ENCODE assay signal across 8 cellular contexts in the genomic region with DNA sequence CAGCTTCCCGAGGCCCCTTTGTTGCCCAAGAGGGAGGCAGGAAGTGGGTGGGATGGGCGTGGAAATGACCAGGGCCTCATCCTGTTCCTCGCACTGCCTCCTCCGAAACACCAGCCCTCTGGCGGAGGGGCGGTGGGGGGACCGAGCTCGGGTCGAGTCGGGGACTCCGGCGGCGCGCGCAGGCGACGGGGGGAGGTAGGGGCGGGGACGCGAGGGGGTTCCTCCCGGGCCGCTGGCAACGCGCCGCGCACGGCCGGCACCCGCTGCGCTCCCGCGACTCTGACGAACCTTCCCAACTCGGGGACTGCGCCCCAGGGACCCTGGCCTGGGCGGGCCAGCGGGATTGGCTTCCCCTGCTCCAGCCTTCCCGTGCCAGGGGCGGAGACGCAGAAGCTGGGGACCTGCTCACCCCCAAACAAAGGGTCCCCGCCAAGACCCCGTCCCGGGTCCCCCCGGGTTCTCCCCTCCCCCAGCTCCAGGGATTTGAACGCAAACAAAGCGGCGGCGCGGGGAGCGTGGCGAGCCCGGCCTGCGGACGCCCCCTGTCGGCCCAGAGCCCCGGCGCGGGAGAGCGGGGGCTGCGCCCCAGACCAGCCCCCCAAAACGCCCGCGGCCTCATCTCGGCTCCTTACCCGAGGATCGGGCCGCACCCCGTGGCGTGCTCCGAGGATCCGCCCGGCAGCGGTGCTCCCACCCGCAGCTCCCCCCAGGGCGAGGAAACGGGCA. TPM values are rescaled to one million over a fixed set of nuclear protein-coding genes. Genes with fewer than 3 reads are reported as not detected.
A peak's percentile ranks its signal among the peaks of the same experiment; 100 is the strongest.
DNase-seq lines count a peak whose midpoint lies in the region; ATAC-seq and TF ChIP-seq lines count a peak whose summit lies in the region.

No MANE protein-coding gene starts in this region.

- H3K4me1 Mint-ChIP-seq in nephron progenitor cell: peaks cover 49% of the 10 kb centered on the region
- peaks cover 18% of the 10 kb centered on the region for H3K4me1 Mint-ChIP-seq in type B pancreatic cell (ENCODE audit: unreplicated experiment)

- H3K9me3 Mint-ChIP-seq in nephron progenitor cell (no peaks in the 10 kb centered on the region), type B pancreatic cell (no peaks in the 10 kb centered on the region)

- H3K27me3 ChIP-seq in HL-60 (ENCODE audit: insufficient read depth, poor library complexity, severe bottlenecking): peaks cover 22% of the 10 kb centered on the region

- ATAC-seq in GM18502 (IDR thresholded peaks at IDR 0.05; ENCODE audit: poor library complexity, unreplicated experiment): peak; percentile 56

- DNase-seq in AG08395 (ENCODE audit: low spot score) (peak; percentile 96), HL-60 (ENCODE audit: low read depth in 1 of 2, low spot score in 1 of 2) (peak; percentile 70 to 77), OCI-M1 (lab: John Stamatoyannopoulos, UW) (peak; percentile 85), foreskin fibroblast (peak; percentile 92 to 97), nephron progenitor cell (peak; percentile 88), type B pancreatic cell (ENCODE audit: extremely low spot score, unreplicated experiment) (peak; percentile 95)
- DNase-seq in activated naive CD4-positive, alpha-beta T cell treated with Interleukin-2 at 50 U/mL for 16 hours: peak; percentile 63

- H3K27me3 Mint-ChIP-seq in nephron progenitor cell (ENCODE audit: low read depth, poor library complexity) (no peaks in the 10 kb centered on the region), type B pancreatic cell (no peaks in the 10 kb centered on the region)

- H3K27ac ChIP-seq in HL-60 (replicated peaks): peak overlapping the region; percentile 57

- H3K36me3 Mint-ChIP-seq in nephron progenitor cell (ENCODE audit: low read depth): peaks cover 6% of the 10 kb centered on the region
- H3K36me3 Mint-ChIP-seq in type B pancreatic cell: peaks cover 4% of the 10 kb centered on the region

- H3K27ac Mint-ChIP-seq in nephron progenitor cell: no peak overlapping the region
- peak overlapping the region; percentile 90 for H3K27ac Mint-ChIP-seq in type B pancreatic cell

- H3K4me3 Mint-ChIP-seq in nephron progenitor cell (peak overlapping the region; percentile 88), type B pancreatic cell (peak overlapping the region; percentile 91)

- H3K4me3 ChIP-seq in HL-60 (replicated peaks; ENCODE audit: insufficient read depth, low read length): peak overlapping the region; percentile 61
- peak overlapping the region; percentile 88 to 90 for H3K4me3 ChIP-seq in foreskin fibroblast (ENCODE audit: low read depth in 1 of 2, low read length in 2 of 2)

- TF ChIP-seq CTCF in HL-60 (IDR thresholded peaks at IDR 0.05; ENCODE audit: insufficient read depth, low read length) (peak; percentile 5), foreskin fibroblast (IDR thresholded peaks at IDR 0.05; ENCODE audit: low read depth, low read length) (peak; percentile 58), nephron progenitor cell (IDR thresholded peaks at IDR 0.05) (peak; percentile 59), type B pancreatic cell (conservative IDR thresholded peaks at IDR 0.05) (peak; percentile 79)

RNA-seq across cellular contexts. Expression of a gene that starts 1.2 kb away (rescaled TPM):
- total RNA-seq in type B pancreatic cell (ENCODE audit: low replicate concordance): 45.5 and 58.1 TPM in 2 replicates

RNA-seq across cellular contexts. Expression of a gene that starts 10.9 kb away (rescaled TPM):
- total RNA-seq in type B pancreatic cell (ENCODE audit: low replicate concordance): 16.6 and 17.7 TPM in 2 replicates

RNA-seq across cellular contexts. Expression of a gene that starts 24.9 kb away (rescaled TPM):
- 6.1 and 8.1 TPM in 2 replicates for total RNA-seq in type B pancreatic cell (ENCODE audit: low replicate concordance)

RNA-seq across cellular contexts. Expression of a gene that starts 52.6 kb away (rescaled TPM):
- total RNA-seq in type B pancreatic cell (ENCODE audit: low replicate concordance): 28.3 and 30.8 TPM in 2 replicates

Comparison
In these comparisons a context has a peak if more than half of its experiments do, and no peak if none do; other contexts are left out.
1. Peak in every context shown above with its lines: DNase-seq, ATAC-seq, H3K4me3 ChIP-seq and H3K27ac ChIP-seq.
2. CTCF ChIP-seq: peak in every context shown above with its lines; median percentile 79 in type B pancreatic cell; 59 in nephron progenitor cell; 58 in foreskin fibroblast; 5 in HL-60.